15 cellular contexts compared by ENCODE assay signal in genomic region chr16:4339909-4340308, GRCh38. TPM values are rescaled to one million over a fixed set of nuclear protein-coding genes. Genes with fewer than 3 reads are reported as not detected.
DNase-seq lines count a peak whose midpoint lies in the region; ATAC-seq and TF ChIP-seq lines count a peak whose summit lies in the region.
"Had no signal": no experiment of that assay in that cellular context is flagged by ENCODE, and none has a peak within 500 bp of the region (broad histone marks: within the 10 kb centered on the region; RNA-seq: fewer than 3 reads in every experiment).

No MANE protein-coding gene starts in this region.

- no CpG with 5 or more reads among the region's 14 CpGs for WGBS in neuronal stem cell (ENCODE audit: extremely low coverage in 2 of 2, insufficient read length in 2 of 2, insufficient replicate concordance in 1 of 2), 2 donors

- H3K27me3 ChIP-seq in GM23338 (ENCODE audit: insufficient read depth) (no peaks in the 10 kb centered on the region), neuronal stem cell (ENCODE audit: control insufficient read depth in 3 of 3, insufficient read depth in 3 of 3, low read depth in 1 of 3, low read length in 3 of 3) (no peaks in the 10 kb centered on the region)

- H3K4ac ChIP-seq in neuronal stem cell (ENCODE audit: low read length): no peak overlapping the region

- no peak overlapping the region for H4K91ac ChIP-seq in neuronal stem cell (ENCODE audit: low read depth, low read length, poor library complexity)

- H2AFZ ChIP-seq in GM23338 (no peak overlapping the region), neuronal stem cell (ENCODE audit: low read length) (no peak overlapping the region)

- H3K9ac ChIP-seq in neuronal stem cell (ENCODE audit: low read depth, low read length, poor library complexity): no peak overlapping the region

- H3K9me3 ChIP-seq in neuronal stem cell (replicated peaks in 1 of 2; ENCODE audit: control insufficient read depth in 2 of 2, insufficient read depth in 1 of 2, low read depth in 1 of 2, low read length in 2 of 2): peaks cover 0 to 3% of the 10 kb centered on the region in 2 donors

- DNase-seq in GM23338 (ENCODE audit: low spot score) (no peak), NCI-H2171 (lab: John Stamatoyannopoulos, UW) (peak; percentile 26), fibroblast of the aortic adventitia (ENCODE audit: low read depth) (peak; percentile 47), neuronal stem cell (ENCODE audit: low spot score) (no peak), midbrain (lab: John Stamatoyannopoulos, UW) (no peak), GM19240 (ENCODE audit: insufficient read length, low spot score) (no peak), OCI-M1 (lab: John Stamatoyannopoulos, UW) (no peak)
- DNase-seq: activated CD4-positive, alpha-beta T cell treated with anti-CD3 and anti-CD28 coated beads, Interleukin-2, amount 50 U/mL, for 4 hours; activated naive CD4-positive, alpha-beta T cell treated with anti-CD3 and anti-CD28 coated beads for 36 hours; cerebellar nuclear complex; DMS79 treated with DMSO at 0.1 percent for 48 hours; stimulated activated CD4-positive, alpha-beta T cell treated with anti-CD3 and anti-CD28 coated beads, Interleukin-4, amount 100 ng/mL, for 24 hours; stimulated activated naive CD8-positive, alpha-beta T cell treated with anti-CD3 and anti-CD28 coated beads, Interleukin-15, amount 100 ng/mL, for 72 hours had no signal

- no peak overlapping the region for H2BK15ac ChIP-seq in neuronal stem cell (ENCODE audit: low read length)

- H4K8ac ChIP-seq in neuronal stem cell (ENCODE audit: low read depth, low read length): no peak overlapping the region

- peaks cover 25% of the 10 kb centered on the region for H3K36me3 Mint-ChIP-seq in GM23338 (ENCODE audit: low read depth)
- H3K36me3 Mint-ChIP-seq: memory B cell had no signal

- H3K4me3 Mint-ChIP-seq in GM23338: no peak overlapping the region
- H3K4me3 Mint-ChIP-seq: activated naive CD4-positive, alpha-beta T cell treated with anti-CD3 and anti-CD28 coated beads for 36 hours; memory B cell; stimulated activated naive CD8-positive, alpha-beta T cell treated with anti-CD3 and anti-CD28 coated beads, Interleukin-15, amount 100 ng/mL, for 72 hours had no signal

- peaks cover 28% of the 10 kb centered on the region for H3K27me3 Mint-ChIP-seq in GM23338 (ENCODE audit: insufficient read depth, low read depth, poor library complexity)
- H3K27me3 Mint-ChIP-seq: memory B cell; stimulated activated naive CD8-positive, alpha-beta T cell treated with anti-CD3 and anti-CD28 coated beads, Interleukin-15, amount 100 ng/mL, for 72 hours had no signal

- H3K27ac ChIP-seq in GM23338 (ENCODE audit: low read depth) (peak overlapping the region; percentile 66; the same call in 1 of the 2 replicates), neuronal stem cell (replicated peaks; ENCODE audit: low read length) (no peak overlapping the region)

- peaks cover 23% of the 10 kb centered on the region for H3K79me1 ChIP-seq in neuronal stem cell (ENCODE audit: low read depth, low read length)

- H3K14ac ChIP-seq in neuronal stem cell (ENCODE audit: low read length): no peak overlapping the region

- ATAC-seq in GM23338: no peak
- no peak for ATAC-seq in esophagus mucosa
- ATAC-seq: stimulated activated naive CD8-positive, alpha-beta T cell treated with anti-CD3 and anti-CD28 coated beads, Interleukin-15, amount 100 ng/mL, for 72 hours had no signal

- H3K4me1 ChIP-seq in GM23338 (ENCODE audit: insufficient read depth) (no peaks in the 10 kb centered on the region), neuronal stem cell (ENCODE audit: control insufficient read depth in 2 of 2, insufficient read depth in 1 of 2, low read depth in 1 of 2, low read length in 2 of 2) (no peaks in the 10 kb centered on the region)

- H2BK5ac ChIP-seq in neuronal stem cell (ENCODE audit: low read length): peak overlapping the region; percentile 66

- peaks cover 2% of the 10 kb centered on the region; the same call in 1 of the 3 replicates for H3K4me1 Mint-ChIP-seq in GM23338

- no peak overlapping the region for H3K18ac ChIP-seq in neuronal stem cell (ENCODE audit: low read length)

- H4K20me1 ChIP-seq in GM23338 (replicated peaks; ENCODE audit: insufficient read depth): peaks cover 25% of the 10 kb centered on the region

- H3K79me2 ChIP-seq in GM23338 (replicated peaks; ENCODE audit: insufficient read depth): peaks cover 25% of the 10 kb centered on the region

- H3K23ac ChIP-seq in neuronal stem cell (ENCODE audit: low read depth, low read length, poor library complexity): peak overlapping the region; percentile 6

- peaks cover 11% of the 10 kb centered on the region for H3K9me3 Mint-ChIP-seq in GM23338
- H3K9me3 Mint-ChIP-seq: activated naive CD4-positive, alpha-beta T cell treated with anti-CD3 and anti-CD28 coated beads for 36 hours; memory B cell; stimulated activated naive CD8-positive, alpha-beta T cell treated with anti-CD3 and anti-CD28 coated beads, Interleukin-15, amount 100 ng/mL, for 72 hours had no signal

- no peaks in the 10 kb centered on the region for H3K9me2 ChIP-seq in GM23338 (ENCODE audit: insufficient read depth)

- TF ChIP-seq CTCF in GM23338 (conservative IDR thresholded peaks at IDR 0.05; ENCODE audit: low read depth in 2 of 2) (no peak), fibroblast of the aortic adventitia (IDR thresholded peaks at IDR 0.05; ENCODE audit: insufficient read depth, low read length) (no peak)

- H3K4me2 ChIP-seq in GM23338: no peak overlapping the region
- H3K4me2 ChIP-seq in neuronal stem cell (ENCODE audit: insufficient read depth, low read length, poor library complexity, severe bottlenecking): no peak overlapping the region

- no peak overlapping the region for H2AK5ac ChIP-seq in neuronal stem cell (ENCODE audit: low read depth, low read length)

- peaks cover 30% of the 10 kb centered on the region; the same call in 1 of the 2 replicates for H3F3A ChIP-seq in GM23338 (replicated peaks; ENCODE audit: low read depth)

- H2BK12ac ChIP-seq in neuronal stem cell (ENCODE audit: low read length): no peak overlapping the region

- H3K27ac Mint-ChIP-seq in GM23338: no peak overlapping the region
- H3K27ac Mint-ChIP-seq: activated naive CD4-positive, alpha-beta T cell treated with anti-CD3 and anti-CD28 coated beads for 36 hours; memory B cell; stimulated activated naive CD8-positive, alpha-beta T cell treated with anti-CD3 and anti-CD28 coated beads, Interleukin-15, amount 100 ng/mL, for 72 hours had no signal

- no peak overlapping the region for H3K4me3 ChIP-seq in GM23338
- no peak overlapping the region for H3K4me3 ChIP-seq in fibroblast of the aortic adventitia (ENCODE audit: low read depth, low read length)
- no peak overlapping the region for H3K4me3 ChIP-seq in neuronal stem cell (ENCODE audit: low read length in 2 of 2)

- H3K36me3 ChIP-seq in GM23338 (ENCODE audit: insufficient read depth) (no peaks in the 10 kb centered on the region; the same call in 1 of the 2 replicates), neuronal stem cell (replicated peaks in 1 of 2; ENCODE audit: control insufficient read depth in 2 of 2, insufficient read depth in 2 of 2, low read length in 2 of 2) (peaks cover 18 to 71% of the 10 kb centered on the region in 2 donors)

- H2BK120ac ChIP-seq in neuronal stem cell (ENCODE audit: low read depth, low read length): no peak overlapping the region

TF ChIP-seq in GM23338, 12 proteins besides CTCF, POLR2A, EP300 and RAD21 (continues in another document):
- TF ChIP-seq ZNF331 (CRISPR knock-in tag; IDR thresholded peaks at IDR 0.05; ENCODE audit: low read depth) (no peak), JUNB (IDR thresholded peaks at IDR 0.05; ENCODE audit: unreplicated experiment) (no peak), EZH2phosphoT487 (IDR thresholded peaks at IDR 0.05; ENCODE audit: unreplicated experiment) (no peak), NANOG (IDR thresholded peaks at IDR 0.05; ENCODE audit: borderline replicate concordance) (no peak), CREB1 (CRISPR knock-in tag; IDR thresholded peaks at IDR 0.05; ENCODE audit: low read depth) (no peak)

RNA-seq across cellular contexts. Expression of gene PAM16, which starts 11.2 kb away (rescaled TPM):
- total RNA-seq in GM23338 (2014; rRNA removed; shearing (Covaris generic)): 84.1 and 113 TPM in 2 replicates
- 283 and 331 TPM in 2 replicates for polyA plus RNA-seq in GM23338 (2016; fragmentation: Nextera tagmentation; extraction: Ambion mirVana)
- total RNA-seq in fibroblast of the aortic adventitia (ENCODE audit: low replicate concordance): 5.0 and 20.2 TPM in 2 replicates
- 76.9 TPM for polyA plus RNA-seq in neuronal stem cell (2013, experiment 1 of 2)
- 74.7 TPM for polyA plus RNA-seq in neuronal stem cell (2013, experiment 2 of 2)
- total RNA-seq in esophagus mucosa: 34.3 TPM

RNA-seq across cellular contexts. Expression of gene GLIS2, which starts 24.0 kb away (rescaled TPM):
- 9.0 and 10.2 TPM in 2 replicates for total RNA-seq in GM23338 (2014; rRNA removed; shearing (Covaris generic))
- polyA plus RNA-seq in GM23338 (2016; fragmentation: Nextera tagmentation; extraction: Ambion mirVana): 8.2 and 8.8 TPM in 2 replicates
- 3.3 and 6.6 TPM in 2 replicates for total RNA-seq in fibroblast of the aortic adventitia (ENCODE audit: low replicate concordance)
- polyA plus RNA-seq in neuronal stem cell (2013, experiment 1 of 2): 7.6 TPM
- 7.9 TPM for polyA plus RNA-seq in neuronal stem cell (2013, experiment 2 of 2)
- total RNA-seq in esophagus mucosa: 0.80 TPM

RNA-seq across cellular contexts. Expression of gene VASN, which starts 31.7 kb away (rescaled TPM):
- total RNA-seq in GM23338 (2014; rRNA removed; shearing (Covaris generic)): 15.5 and 16.9 TPM in 2 replicates
- polyA plus RNA-seq in GM23338 (2016; fragmentation: Nextera tagmentation; extraction: Ambion mirVana): 7.1 and 8.0 TPM in 2 replicates
- total RNA-seq in fibroblast of the aortic adventitia (ENCODE audit: low replicate concordance) (130 and 136 TPM in 2 replicates), esophagus mucosa (16.6 TPM)
- polyA plus RNA-seq in neuronal stem cell (2013, experiment 1 of 2): 7.8 TPM
- 7.6 TPM for polyA plus RNA-seq in neuronal stem cell (2013, experiment 2 of 2)
- total RNA-seq: activated naive CD4-positive, alpha-beta T cell treated with anti-CD3 and anti-CD28 coated beads for 36 hours had no signal

Comparison
In these comparisons a context has a peak if more than half of its experiments do, and no peak if none do; other contexts are left out.
1. DNase-seq: peak in NCI-H2171 (single experiment) and fibroblast of the aortic adventitia (single experiment); none in GM23338 (single experiment), neuronal stem cell (single experiment), midbrain (single experiment), GM19240 (single experiment) and OCI-M1 (single experiment).